ENCODE assay signal across 17 cellular contexts in the genomic region with DNA sequence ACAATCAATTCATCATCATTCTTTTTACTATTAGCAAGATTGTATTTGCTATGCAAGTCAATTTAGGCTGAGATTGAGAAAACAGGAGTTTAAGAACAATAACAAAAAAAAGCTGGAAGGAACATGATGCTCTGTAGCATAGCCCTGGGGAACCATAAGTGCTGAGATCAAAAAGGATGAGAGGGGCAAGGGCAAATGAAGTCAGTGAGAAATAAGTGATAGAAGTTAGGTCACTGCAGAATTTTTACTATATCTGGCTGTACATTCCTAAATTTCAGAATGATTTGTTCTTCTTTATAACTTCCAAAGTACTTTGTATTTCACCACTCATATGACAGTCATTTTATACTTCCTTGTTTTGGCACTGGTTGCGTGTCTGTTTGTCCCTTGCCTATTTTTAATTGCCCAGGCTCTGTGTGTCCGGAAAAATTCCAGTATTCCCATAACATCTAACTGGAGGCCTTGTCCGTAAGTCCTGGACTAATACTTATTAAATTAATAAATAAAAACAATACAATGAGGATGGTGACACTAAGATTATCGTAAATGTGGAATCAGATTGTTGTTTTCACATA.
DNase-seq lines count a peak whose midpoint lies in the region; ATAC-seq and TF ChIP-seq lines count a peak whose summit lies in the region.
"Had no signal": no experiment of that assay in that cellular context is flagged by ENCODE, and none has a peak within 500 bp of the region (broad histone marks: within the 10 kb centered on the region; RNA-seq: fewer than 3 reads in every experiment).

No MANE protein-coding gene starts in this region.

- H3K27ac ChIP-seq in heart left ventricle, result no peak overlapping the region
- no peak overlapping the region for H3K27ac ChIP-seq in right atrium auricular region
- H3K27ac ChIP-seq: 22Rv1; A549; BLaER1 treated with 17β-estradiol and CSF1 and Interleukin-3, amounts not matched to agents 10 nM and 100 nM; C4-2B had no signal

- TF ChIP-seq POLR2A in heart left ventricle (IDR thresholded peaks at IDR 0.05), result no peak

- H3K4me3 ChIP-seq in heart left ventricle (no peak overlapping the region), right atrium auricular region (no peak overlapping the region)
- H3K4me3 ChIP-seq: A549; BLaER1 treated with 17β-estradiol and CSF1 and Interleukin-3, amounts not matched to agents 10 nM and 100 nM had no signal

- H3K27me3 ChIP-seq in heart left ventricle, result no peaks in the 10 kb centered on the region
- no peaks in the 10 kb centered on the region for H3K27me3 ChIP-seq in right atrium auricular region
- H3K27me3 ChIP-seq: BLaER1 treated with 17β-estradiol and CSF1 and Interleukin-3, amounts not matched to agents 10 nM and 100 nM had no signal

- ATAC-seq in Right ventricle myocardium inferior, result peak; percentile 81
- ATAC-seq in left cardiac atrium, result no peak
- peak; percentile 48 to 84 (median 74) for ATAC-seq in heart left ventricle
- peak; percentile 93 for ATAC-seq in left ventricle myocardium superior
- ATAC-seq: A549; CD8-positive, alpha-beta T cell had no signal

- no peaks in the 10 kb centered on the region for H3K36me3 ChIP-seq in heart left ventricle
- no peaks in the 10 kb centered on the region for H3K36me3 ChIP-seq in right atrium auricular region
- H3K36me3 ChIP-seq: BLaER1 treated with 17β-estradiol and CSF1 and Interleukin-3, amounts not matched to agents 10 nM and 100 nM had no signal

- H3K9me3 ChIP-seq in heart left ventricle, result no peaks in the 10 kb centered on the region
- no peaks in the 10 kb centered on the region for H3K9me3 ChIP-seq in right atrium auricular region
- H3K9me3 ChIP-seq: A549; BLaER1 treated with 17β-estradiol and CSF1 and Interleukin-3, amounts not matched to agents 10 nM and 100 nM; Caco-2 had no signal

- intact Hi-C loops in Right ventricle myocardium inferior (cut with DNase I) (loop anchor here (5.0 kb wide), 1 partner anchor 445 kb away; the partner anchor contains the start of gene TENT5A), left cardiac atrium (cut with DNase I) (no loop called here), heart left ventricle (cut with DNase I) (no loop called here), left ventricle myocardium superior (cut with micrococcal nuclease) (no loop called here)

- peaks cover 0 to 5% (median 0%) of the 10 kb centered on the region in 12 donors for H3K4me1 ChIP-seq in heart left ventricle
- H3K4me1 ChIP-seq in right atrium auricular region, result no peaks in the 10 kb centered on the region
- H3K4me1 ChIP-seq: A549; BLaER1 treated with 17β-estradiol and CSF1 and Interleukin-3, amounts not matched to agents 10 nM and 100 nM; Caco-2 had no signal

- TF ChIP-seq CTCF in heart left ventricle (IDR thresholded peaks at IDR 0.05) (no peak), right atrium auricular region (IDR thresholded peaks at IDR 0.05) (no peak)

- 50 to 61% (median 54%) methylated on average over 4 of the region's 4 CpGs for WGBS in heart left ventricle, 4 donors

- DNase-seq in Right ventricle myocardium inferior (ENCODE audit: missing footprints), result no peak
- DNase-seq in left cardiac atrium, result no peak
- no peak for DNase-seq in heart left ventricle
- DNase-seq in right atrium auricular region (ENCODE audit: low spot score), result no peak
- DNase-seq in left ventricle myocardium superior, result no peak
- DNase-seq in SHP77 treated with DMSO at 0.1 percent for 48 hours (lab: John Stamatoyannopoulos, UW), result no peak
- DNase-seq: AML-193; Caco-2; Calu3; CD4-positive, alpha-beta T cell; CD8-positive, alpha-beta T cell; DMS79 treated with DMSO at 0.1 percent for 48 hours; GF-D8 had no signal

Comparison
In these comparisons a context has a peak if more than half of its experiments do, and no peak if none do; other contexts are left out.
1. ATAC-seq: peak in Right ventricle myocardium inferior (single experiment), heart left ventricle (4 of 4) and left ventricle myocardium superior (single experiment); none in left cardiac atrium (0 of 2).